In the genomic region with DNA sequence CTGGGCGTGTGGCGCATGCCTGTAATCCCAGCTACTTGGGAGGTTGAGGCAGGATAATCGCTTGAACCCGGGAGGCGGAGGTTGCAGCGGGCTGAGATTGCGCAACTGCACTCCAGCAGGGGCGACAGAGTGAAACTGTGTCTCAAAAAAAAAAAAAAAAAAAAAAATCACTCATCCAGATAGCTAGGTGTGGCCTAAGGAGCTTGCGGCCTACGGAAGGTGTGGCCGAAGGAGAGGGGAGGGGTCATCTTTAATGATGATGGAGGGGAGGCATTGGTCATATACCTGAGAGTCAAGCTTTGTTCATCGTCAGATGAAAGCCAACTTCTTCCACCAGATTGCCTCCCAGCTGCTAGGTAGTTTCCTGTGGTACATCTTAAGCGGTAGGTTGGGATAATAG, we compare ENCODE assay signal across 11 cellular contexts. TPM values are rescaled to one million over a fixed set of nuclear protein-coding genes. Genes with fewer than 3 reads are reported as not detected.
DNase-seq lines count a peak whose midpoint lies in the region; ATAC-seq and TF ChIP-seq lines count a peak whose summit lies in the region.
"Had no signal": no experiment of that assay in that cellular context is flagged by ENCODE, and none has a peak within 500 bp of the region (broad histone marks: within the 10 kb centered on the region; RNA-seq: fewer than 3 reads in every experiment).

No MANE protein-coding gene starts in this region.

- H3K14ac ChIP-seq in IMR-90 (replicated peaks; ENCODE audit: low read depth, low read length): no peak overlapping the region

- no peaks in the 10 kb centered on the region for H3K9me3 Mint-ChIP-seq in T-cell

- H3K79me2 ChIP-seq in DND-41 (ENCODE audit: insufficient read depth, low read length) (peaks cover 14% of the 10 kb centered on the region), osteoblast (ENCODE audit: insufficient read depth, low read length) (peaks cover 42% of the 10 kb centered on the region)

- peaks cover 3% of the 10 kb centered on the region; the same call in 1 of the 2 replicates for H3K36me3 ChIP-seq in DND-41 (ENCODE audit: insufficient read depth, low read length)
- H3K36me3 ChIP-seq in IMR-90 (ENCODE audit: control insufficient read depth, insufficient read depth, low read length): peaks cover 12% of the 10 kb centered on the region
- H3K36me3 ChIP-seq in osteoblast (ENCODE audit: insufficient read depth, low read length): peaks cover 16% of the 10 kb centered on the region
- H3K36me3 ChIP-seq in mucosa of descending colon (ENCODE audit: low read depth): no peaks in the 10 kb centered on the region
- H3K36me3 ChIP-seq: pancreas, SJCRH30 had no signal

- H3K4me2 ChIP-seq in DND-41 (ENCODE audit: insufficient read depth, low read length): no peak overlapping the region
- H3K4me2 ChIP-seq in IMR-90 (ENCODE audit: low read depth, low read length): no peak overlapping the region
- H3K4me2 ChIP-seq in osteoblast (ENCODE audit: insufficient read depth, low read length): no peak overlapping the region

- H3K4me1 Mint-ChIP-seq in T-cell: peaks cover 48 to 53% (median 53%) of the 10 kb centered on the region in 3 donors

- no peak overlapping the region for H2BK15ac ChIP-seq in IMR-90 (ENCODE audit: low read depth, low read length)

- H3K27ac Mint-ChIP-seq in T-cell: no peak overlapping the region

- peak overlapping the region; percentile 69; the same call in 1 of the 2 replicates for H3K9ac ChIP-seq in DND-41 (ENCODE audit: low read depth, low read length)
- H3K9ac ChIP-seq in IMR-90 (ENCODE audit: low read depth, low read length): no peak overlapping the region

- H3K4me3 Mint-ChIP-seq in T-cell: no peak overlapping the region

- dilution Hi-C loops in IMR-90 (cut with HindIII; ENCODE audit: low sequenced_read_pairs, unreplicated experiment): no loop called here

- in situ Hi-C loops in IMR-90 (cut with MboI; ENCODE audit: low sequenced_read_pairs): loop anchor here (5.0 kb wide), 1 partner anchor 111 kb away; the partner anchor contains the start of gene FANCE

- WGBS in IMR-90 (ENCODE audit: extremely low coverage in 2 of 2, insufficient read length in 1 of 2), 2 experiments: no CpG with 5 or more reads among the region's 13 CpGs

- 0 out of 2 replicates have a peak overlapping the region, but pooled peaks have one; percentile 48 for H2AK5ac ChIP-seq in IMR-90 (ENCODE audit: low read depth, low read length)

- peak overlapping the region; percentile 62; the same call in 1 of the 2 replicates for H2AFZ ChIP-seq in DND-41 (ENCODE audit: low read depth, low read length)
- peak overlapping the region; percentile 32 for H2AFZ ChIP-seq in IMR-90 (replicated peaks; ENCODE audit: low read length, poor library complexity)
- no peak overlapping the region for H2AFZ ChIP-seq in osteoblast (ENCODE audit: low read length)

- no peak for TF ChIP-seq RAD21 in IMR-90 (IDR thresholded peaks at IDR 0.05; ENCODE audit: low read length)

- H4K5ac ChIP-seq in IMR-90 (ENCODE audit: low read depth, low read length): no peak overlapping the region

- H3K36me3 Mint-ChIP-seq in T-cell: peaks cover 16% of the 10 kb centered on the region

- H3K4ac ChIP-seq in IMR-90 (ENCODE audit: low read depth, low read length): no peak overlapping the region; the same call in 1 of the 2 replicates

- H2BK120ac ChIP-seq in IMR-90 (ENCODE audit: low read depth, low read length): no peak overlapping the region

- no peak for TF ChIP-seq POLR2A in IMR-90 (IDR thresholded peaks at IDR 0.05; ENCODE audit: low read depth, low read length)

- no peaks in the 10 kb centered on the region for H3K27me3 ChIP-seq in DND-41 (ENCODE audit: insufficient read depth, low read length, poor library complexity)
- H3K27me3 ChIP-seq in IMR-90 (ENCODE audit: control insufficient read depth, insufficient read depth, low read length): peaks cover 5% of the 10 kb centered on the region
- no peaks in the 10 kb centered on the region for H3K27me3 ChIP-seq in osteoblast (ENCODE audit: insufficient read depth, low read length)
- H3K27me3 ChIP-seq: body of pancreas, dorsolateral prefrontal cortex, pancreas, SJCRH30 had no signal

- H3K4me3 ChIP-seq in DND-41 (ENCODE audit: low read depth in 1 of 2, low read length in 2 of 2) (no peak overlapping the region), IMR-90 (ENCODE audit: insufficient read depth, low read depth, low read length) (no peak overlapping the region), osteoblast (ENCODE audit: insufficient read depth, low read length) (no peak overlapping the region), mucosa of descending colon (no peak overlapping the region)
- H3K4me3 ChIP-seq: body of pancreas had no signal

- no peak overlapping the region for H2BK20ac ChIP-seq in IMR-90 (ENCODE audit: low read depth, low read length)

- ATAC-seq in DND-41 (ENCODE audit: insufficient read depth, low read depth) (no peak), IMR-90 (ENCODE audit: low read depth) (no peak), T-cell (replicated peaks in 1 of 4) (no peak), mucosa of descending colon (no peak)

- H2BK5ac ChIP-seq in IMR-90 (ENCODE audit: low read depth, low read length, poor library complexity, severe bottlenecking): no peak overlapping the region

- H3K56ac ChIP-seq in IMR-90 (ENCODE audit: extremely low read depth, insufficient read depth, low read length): no peak overlapping the region

- H3K18ac ChIP-seq in IMR-90 (ENCODE audit: low read depth, low read length): no peak overlapping the region

- POLR2A ChIA-PET in IMR-90 (lab: Charles Lee; ENCODE audit: unreplicated experiment): interaction anchor here (1.1 kb wide), 1 partner anchor 129 kb away, joined by 5 read pairs; no protein-coding TSS in a partner anchor
- POLR2A ChIA-PET in T-cell (lab: Charles Lee): interaction anchor here (0.6 to 1.1 kb wide), 5 partner anchors 9 to 174 kb away, joined by 3 to 9 read pairs (median 3); no protein-coding TSS in a partner anchor

- H3K23ac ChIP-seq in IMR-90 (ENCODE audit: low read depth, low read length): no peak overlapping the region

- H3K9me3 ChIP-seq in DND-41 (ENCODE audit: insufficient read depth, low read length, severe bottlenecking) (no peaks in the 10 kb centered on the region), IMR-90 (ENCODE audit: control insufficient read depth, insufficient read depth, low read length) (no peaks in the 10 kb centered on the region), osteoblast (ENCODE audit: low read depth, low read length) (no peaks in the 10 kb centered on the region), mucosa of descending colon (no peaks in the 10 kb centered on the region)
- H3K9me3 ChIP-seq: body of pancreas, pancreas, SJCRH30 had no signal

- TF ChIP-seq CTCF in DND-41 (IDR thresholded peaks at IDR 0.05; ENCODE audit: borderline replicate concordance, extremely low read depth, low read length, poor library complexity, severe bottlenecking) (no peak), IMR-90 (conservative IDR thresholded peaks at IDR 0.05; ENCODE audit: low read depth, low read length) (no peak), osteoblast (IDR thresholded peaks at IDR 0.05; ENCODE audit: extremely low read depth, low read depth, low read length) (no peak), mucosa of descending colon (IDR thresholded peaks at IDR 0.05) (no peak)

- CTCF ChIA-PET in IMR-90 (lab: Yijun Ruan, JAX) (interaction anchor here (0.6 to 1.9 kb wide), 9 partner anchors 14 to 156 kb away, joined by 3 to 13 read pairs (median 3); partner anchors contain the start of gene FANCE), T-cell (lab: Charles Lee) (interaction anchor here (0.6 to 3.7 kb wide), 16 partner anchors 9 to 395 kb away, joined by 3 to 67 read pairs (median 4); partner anchors contain the start of genes FANCE (in 1 of the 2) and RPL10A (in 1 of the 2))

- H3K27me3 Mint-ChIP-seq in T-cell: no peaks in the 10 kb centered on the region

- peaks cover 19% of the 10 kb centered on the region for H3K9me1 ChIP-seq in IMR-90 (ENCODE audit: insufficient read depth, low read length)

- peaks cover 7 to 37% of the 10 kb centered on the region in 2 experiments; a peak in 3 of 4 replicates for H3K79me1 ChIP-seq in IMR-90 (ENCODE audit: low read depth in 1 of 2, low read length in 2 of 2)

- intact Hi-C loops in IMR-90 (cut with micrococcal nuclease) (no loop called here), mucosa of descending colon (cut with DNase I, micrococcal nuclease) (loop anchor here (5.0 kb wide), 1 partner anchor 106 kb away; no protein-coding TSS in a partner anchor)

- no peak overlapping the region for H2AK9ac ChIP-seq in IMR-90 (replicated peaks; ENCODE audit: low read depth, low read length, poor library complexity)

- no peak overlapping the region for H4K91ac ChIP-seq in IMR-90 (ENCODE audit: insufficient read depth, low read depth, low read length)

- peaks cover 20% of the 10 kb centered on the region for H3K4me1 ChIP-seq in DND-41 (ENCODE audit: insufficient read depth, low read length)
- H3K4me1 ChIP-seq in IMR-90 (ENCODE audit: control insufficient read depth, insufficient read depth, low read length): peaks cover 14% of the 10 kb centered on the region
- H3K4me1 ChIP-seq in osteoblast (ENCODE audit: insufficient read depth, low read length): peaks cover 17% of the 10 kb centered on the region
- H3K4me1 ChIP-seq in mucosa of descending colon (ENCODE audit: low read depth): peaks cover 24% of the 10 kb centered on the region

- H3K27ac ChIP-seq in DND-41 (ENCODE audit: low read length): no peak overlapping the region
- no peak overlapping the region for H3K27ac ChIP-seq in IMR-90 (ENCODE audit: insufficient read depth, low read length)
- H3K27ac ChIP-seq in epithelial cell of prostate: peak overlapping the region; percentile 57
- no peak overlapping the region for H3K27ac ChIP-seq in osteoblast (ENCODE audit: low read depth, low read length)
- H3K27ac ChIP-seq: pancreas, SJCRH30 had no signal

- DNase-seq in DND-41 (no peak), IMR-90 (no peak), epithelial cell of prostate (ENCODE audit: low read depth, low spot score) (no peak), osteoblast (ENCODE audit: insufficient read length, low spot score, missing footprints) (peak; percentile 17), T-cell (no peak), NCI-H345 (lab: John Stamatoyannopoulos, UW) (no peak), mucosa of descending colon (no peak)

- peaks cover 12% of the 10 kb centered on the region; the same call in 1 of the 2 replicates for H4K20me1 ChIP-seq in DND-41 (ENCODE audit: insufficient read depth, low read length)
- peaks cover 35% of the 10 kb centered on the region for H4K20me1 ChIP-seq in IMR-90 (ENCODE audit: insufficient read depth, low read length)
- H4K20me1 ChIP-seq in osteoblast (ENCODE audit: insufficient read depth, low read length): peaks cover 34% of the 10 kb centered on the region

- no peak overlapping the region for H4K8ac ChIP-seq in IMR-90 (ENCODE audit: low read depth in 2 of 2, low read length in 2 of 2)

- no TSS peak for BruUV-seq in IMR-90 (replicated peaks; lab: Mats Ljungman, UMichigan)

RNA-seq across cellular contexts. Expression of gene PPARD, which starts 0.8 kb away (rescaled TPM):
- total RNA-seq in IMR-90 (2012; rRNA removed): 10.0 and 10.4 TPM in 2 replicates
- polyA plus RNA-seq in IMR-90 (2012; rRNA removed): 69.0 and 78.3 TPM in 2 replicates
- polyA plus RNA-seq in IMR-90 (2012; cell fraction: cytosol; rRNA removed): 29.4 and 63.1 TPM in 2 replicates
- 86.7 and 158 TPM in 2 replicates for polyA plus RNA-seq in IMR-90 (2012; cell fraction: nucleus; rRNA removed; ENCODE audit: low replicate concordance)
- total RNA-seq in osteoblast: 12.3 and 13.3 TPM in 2 replicates
- 10 to 100 TPM; 36.8 to 41.3 (median 37.9) TPM for total RNA-seq in T-cell
- 10 to 100 TPM; 44.4 to 66.7 (median 65.6) TPM for total RNA-seq in mucosa of descending colon

RNA-seq across cellular contexts. Expression of gene DEF6, which starts 43.9 kb away (rescaled TPM):
- total RNA-seq in IMR-90 (2012; rRNA removed) (1.9 and 2.5 TPM in 2 replicates), osteoblast (0.29 and 0.72 TPM in 2 replicates), T-cell (100 to 1,000 TPM; 221 to 311 (median 298) TPM), mucosa of descending colon (10 to 100 TPM in 2 of 3 donors, 1 to 10 TPM in 1; 7.4 to 15.1 (median 13.7) TPM)
- polyA plus RNA-seq in IMR-90 (2012; rRNA removed): 4.1 and 4.2 TPM in 2 replicates
- polyA plus RNA-seq in IMR-90 (2012; cell fraction: cytosol; rRNA removed): 1.6 and 3.0 TPM in 2 replicates
- 13.7 and 15.7 TPM in 2 replicates for polyA plus RNA-seq in IMR-90 (2012; cell fraction: nucleus; rRNA removed; ENCODE audit: low replicate concordance)

Comparison
In these comparisons a context has a peak if more than half of its experiments do, and no peak if none do; other contexts are left out.
1. RNA of gene DEF6, which starts 43.9 kb away (total RNA-seq): 221 to 311 TPM in T-cell; 7.4 to 15.1 TPM in mucosa of descending colon, 1.9 to 2.5 TPM in IMR-90 and 0.29 to 0.72 TPM in osteoblast; every median in the first group is over 10 times any median in the second.